Comparison of ENCODE assay signal across 19 cellular contexts in the genomic region with DNA sequence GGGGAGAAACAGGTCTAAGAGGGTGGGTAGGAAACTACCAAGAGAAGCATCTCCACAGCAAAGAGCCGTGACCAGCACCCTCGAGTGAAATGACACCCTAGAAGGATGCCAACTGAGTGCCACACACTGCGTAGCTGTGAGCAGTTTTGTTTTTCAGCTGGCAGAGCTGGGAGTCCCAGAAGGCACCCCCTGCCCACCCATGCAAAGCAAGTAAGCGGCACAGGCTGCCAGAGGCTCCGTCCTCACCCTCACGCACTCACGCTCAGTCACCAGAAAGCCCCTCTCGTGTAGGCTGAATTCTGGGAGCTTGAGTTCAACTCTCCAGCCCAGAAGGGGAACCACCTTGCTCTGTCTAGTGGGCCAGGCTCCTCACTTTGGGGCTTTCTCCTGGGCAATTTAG.
DNase-seq lines count a peak whose midpoint lies in the region; ATAC-seq and TF ChIP-seq lines count a peak whose summit lies in the region.
"Had no signal": no experiment of that assay in that cellular context is flagged by ENCODE, and none has a peak within 500 bp of the region (broad histone marks: within the 10 kb centered on the region; RNA-seq: fewer than 3 reads in every experiment).

No MANE protein-coding gene starts in this region.

- H3K27ac Mint-ChIP-seq in memory B cell, result peak overlapping the region; percentile 11
- no peak overlapping the region for H3K27ac Mint-ChIP-seq in CD4-positive, alpha-beta memory T cell
- H3K27ac Mint-ChIP-seq: IgD-negative memory B cell had no signal

- no peaks in the 10 kb centered on the region for H3K4me1 ChIP-seq in CD4-positive, alpha-beta memory T cell (ENCODE audit: insufficient read depth, low read length)
- H3K4me1 ChIP-seq: prostate gland had no signal

- in situ Hi-C loops in GM18951 (cut with MboI; ENCODE audit: low sequenced_read_pairs, unreplicated experiment), result no loop called here

- CTCF ChIA-PET in CD4-positive, alpha-beta memory T cell (lab: Charles Lee; ENCODE audit: partially characterized antibody), result no interaction called here

- no peaks in the 10 kb centered on the region for H3K9me3 Mint-ChIP-seq in memory B cell
- H3K9me3 Mint-ChIP-seq in CD4-positive, alpha-beta memory T cell, result peaks cover 0 to 2% (median 0%) of the 10 kb centered on the region in 8 donors
- H3K9me3 Mint-ChIP-seq: IgD-negative memory B cell had no signal

- no peak overlapping the region for H3K4me3 ChIP-seq in CD4-positive, alpha-beta memory T cell (ENCODE audit: low read length in 2 of 2)
- H3K4me3 ChIP-seq: dorsolateral prefrontal cortex, mucosa of descending colon, prostate gland had no signal

- H3K27me3 Mint-ChIP-seq in memory B cell, result peaks cover 3% of the 10 kb centered on the region
- peaks cover 0 to 1% of the 10 kb centered on the region in 2 donors for H3K27me3 Mint-ChIP-seq in CD4-positive, alpha-beta memory T cell
- H3K27me3 Mint-ChIP-seq: IgD-negative memory B cell had no signal

- peaks cover 2% of the 10 kb centered on the region for H3K36me3 Mint-ChIP-seq in memory B cell
- H3K36me3 Mint-ChIP-seq in CD4-positive, alpha-beta memory T cell, result no peaks in the 10 kb centered on the region

- peak; percentile 54 for DNase-seq in GM10266 (ENCODE audit: extremely low spot score)
- no peak for DNase-seq in memory B cell (ENCODE audit: low spot score in 2 of 2)
- no peak for DNase-seq in left lobe of liver (ENCODE audit: low spot score)
- DNase-seq in activated effector memory CD4-positive, alpha-beta T cell treated with anti-CD3 and anti-CD28 coated beads, Interleukin-2, amount 50 U/mL, for 16 hours, result no peak
- DNase-seq in CD4-positive, alpha-beta memory T cell, result no peak
- DNase-seq in NAMALWA (ENCODE audit: low spot score), result no peak
- DNase-seq: activated T-cell treated with anti-CD3 and anti-CD28 coated beads, Interleukin-2, amount 50 U/mL, for 1 hour; amygdala; DMS79 treated with DMSO at 0.1 percent for 48 hours; dorsolateral prefrontal cortex; GOT3; mucosa of descending colon; NCI-H1694; NCI-H510A treated with DMSO at 0.1 percent for 48 hours had no signal

- peak; percentile 29 for TF ChIP-seq POLR2A in GM18951 (IDR thresholded peaks at IDR 0.05; ENCODE audit: extremely low read depth, insufficient read depth, insufficient read length)

- H3K9me3 ChIP-seq in CD4-positive, alpha-beta memory T cell (ENCODE audit: control insufficient read depth in 1 of 2, low read length in 2 of 2), result no peaks in the 10 kb centered on the region
- H3K9me3 ChIP-seq: mucosa of descending colon, prostate gland had no signal

- H3K4me1 Mint-ChIP-seq in memory B cell, result peaks cover 2% of the 10 kb centered on the region
- peaks cover 0 to 7% (median 3%) of the 10 kb centered on the region in 4 donors for H3K4me1 Mint-ChIP-seq in CD4-positive, alpha-beta memory T cell

- intact Hi-C loops in CD4-positive, alpha-beta memory T cell (cut with micrococcal nuclease), result no loop called here

- no peak overlapping the region for H3K4me3 Mint-ChIP-seq in memory B cell
- H3K4me3 Mint-ChIP-seq in CD4-positive, alpha-beta memory T cell, result no peak overlapping the region
- H3K4me3 Mint-ChIP-seq: IgD-negative memory B cell had no signal

- H3K27ac ChIP-seq in CD4-positive, alpha-beta memory T cell (ENCODE audit: low read depth, low read length), result no peak overlapping the region
- H3K27ac ChIP-seq: prostate gland had no signal

- POLR2A ChIA-PET in CD4-positive, alpha-beta memory T cell (lab: Charles Lee; ENCODE audit: partially characterized antibody), result no interaction called here

- ATAC-seq in HG02870 (IDR thresholded peaks at IDR 0.05; ENCODE audit: unreplicated experiment) (peak; percentile 57), memory B cell (ENCODE audit: low read depth) (peak; percentile 88), left lobe of liver (no peak)
- ATAC-seq: mucosa of descending colon, Panc1 had no signal

- H3K36me3 ChIP-seq in CD4-positive, alpha-beta memory T cell (ENCODE audit: insufficient read depth, low read length), result no peaks in the 10 kb centered on the region
- H3K36me3 ChIP-seq: prostate gland had no signal

- TF ChIP-seq CTCF in GM10266 (IDR thresholded peaks at IDR 0.05; ENCODE audit: control insufficient read depth, insufficient read depth, low read depth, missing control alignments), result no peak

- H3K27me3 ChIP-seq in CD4-positive, alpha-beta memory T cell (ENCODE audit: insufficient read depth, low read length), result no peaks in the 10 kb centered on the region
- H3K27me3 ChIP-seq: dorsolateral prefrontal cortex had no signal
